In genomic region chr19:3100747-3101730, GRCh38 we compare ENCODE assay signal across 14 cellular contexts. TPM values are rescaled to one million over a fixed set of nuclear protein-coding genes. Genes with fewer than 3 reads are reported as not detected.
"Had no signal": no experiment of that assay in that cellular context is flagged by ENCODE, and none has a peak within 500 bp of the region (broad histone marks: within the 10 kb centered on the region; RNA-seq: fewer than 3 reads in every experiment).

No MANE protein-coding gene starts in this region.

- DNase-seq: activated CD4-positive, alpha-beta memory T cell treated with anti-CD3 and anti-CD28 coated beads for 36 hours; activated gamma-delta T cell; activated T-cell treated with anti-CD3 and anti-CD28 coated beads, Interleukin-2, amount 50 U/mL, for 4 hours; colonic mucosa; effector CD8-positive, alpha-beta T cell; hippocampal formation; kidney glomerular epithelial cell; mucosa of descending colon; naive thymus-derived CD8-positive, alpha-beta T cell; stimulated activated CD4-positive, alpha-beta T cell treated with anti-CD3 and anti-CD28 coated beads, Interleukin-15, amount 100 ng/mL, for 24 hours; stimulated activated CD4-positive, alpha-beta T cell treated with anti-CD3 and anti-CD28 coated beads, Interleukin-4, amount 100 ng/mL, for 24 hours; T-helper 9 cell had no signal

- ATAC-seq: activated T-cell treated with anti-CD3 and anti-CD28 coated beads, Interleukin-2, amount 50 U/mL, for 4 hours; mucosa of descending colon; naive thymus-derived CD8-positive, alpha-beta T cell had no signal

- H3K36me3 ChIP-seq: colonic mucosa, ovary had no signal

- H3K27ac ChIP-seq: colonic mucosa, ovary had no signal

- H3K9me3 ChIP-seq: colonic mucosa, mucosa of descending colon, ovary had no signal

- H3K4me3 ChIP-seq: colonic mucosa, mucosa of descending colon, ovary had no signal

- H3K27me3 ChIP-seq: colonic mucosa, ovary had no signal

RNA-seq across cellular contexts. Expression of gene GNA15, which starts 34.8 kb away (rescaled TPM):
- total RNA-seq: lung microvascular endothelial cell had no signal
